In the genomic region with DNA sequence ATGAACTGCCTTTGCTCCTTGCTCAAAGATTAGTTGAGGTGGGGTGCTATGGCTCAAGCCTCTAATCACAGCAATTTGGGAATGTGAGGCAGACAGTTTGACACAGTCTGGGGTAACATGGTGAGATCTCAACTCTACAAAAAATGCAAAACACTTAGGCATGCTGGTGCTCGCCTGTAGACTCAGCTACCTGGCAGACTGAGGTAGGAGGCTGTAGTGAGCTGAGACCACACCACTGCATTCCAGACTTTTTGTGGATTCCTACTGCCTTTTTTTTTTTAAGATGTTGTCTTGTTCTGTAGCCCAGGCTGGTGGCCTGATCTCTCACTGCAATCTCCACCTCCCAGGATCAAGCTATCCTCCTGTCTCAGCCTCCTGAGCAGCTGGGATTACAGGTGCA, we compare ENCODE assay signal across 24 cellular contexts. TPM values are rescaled to one million over a fixed set of nuclear protein-coding genes. Genes with fewer than 3 reads are reported as not detected.
A peak's percentile ranks its signal among the peaks of the same experiment; 100 is the strongest.
DNase-seq lines count a peak whose midpoint lies in the region; ATAC-seq, FAIRE-seq and TF ChIP-seq lines count a peak whose summit lies in the region.
"Had no signal": no experiment of that assay in that cellular context is flagged by ENCODE, and none has a peak within 500 bp of the region (broad histone marks: within the 10 kb centered on the region; RNA-seq: fewer than 3 reads in every experiment).

No MANE protein-coding gene starts in this region.

- H3K23ac ChIP-seq in mesendoderm (ENCODE audit: low read length), result no peak overlapping the region
- no peak overlapping the region for H3K23ac ChIP-seq in neuronal stem cell (ENCODE audit: low read depth, low read length, poor library complexity)

- no peak for TF ChIP-seq POLR2A in stomach (IDR thresholded peaks at IDR 0.05)

- H3K4me3 ChIP-seq in bronchial epithelial cell (ENCODE audit: low read depth, low read length) (no peak overlapping the region), mesendoderm (ENCODE audit: low read length) (no peak overlapping the region), stomach (no peak overlapping the region), neuronal stem cell (ENCODE audit: low read length in 2 of 2) (no peak overlapping the region)
- H3K4me3 ChIP-seq: HAP-1 had no signal

- WGBS in mesendoderm (ENCODE audit: extremely low coverage, insufficient coverage, low lambda C conversion rate), result no CpG with 5 or more reads among the region's 1 CpG
- WGBS in stomach, 5 donors, result 83 to 95% (median 90%) methylated on average over 1 of the region's 1 CpG; no CpG with 5 or more reads in 2 of the 5 donors
- WGBS in neuronal stem cell (ENCODE audit: extremely low coverage in 2 of 2, insufficient read length in 2 of 2, insufficient replicate concordance in 1 of 2), 2 donors, result no CpG with 5 or more reads among the region's 1 CpG

- H3K79me1 ChIP-seq in mesendoderm (ENCODE audit: low read length), result no peaks in the 10 kb centered on the region
- peaks cover 1% of the 10 kb centered on the region for H3K79me1 ChIP-seq in neuronal stem cell (ENCODE audit: low read depth, low read length)

- no peaks in the 10 kb centered on the region for H3K4me1 ChIP-seq in mesendoderm (ENCODE audit: control insufficient read depth, low read depth, low read length)
- peaks cover 0 to 11% (median 0%) of the 10 kb centered on the region in 4 donors for H3K4me1 ChIP-seq in stomach
- peaks cover 0 to 5% of the 10 kb centered on the region in 2 donors for H3K4me1 ChIP-seq in neuronal stem cell (ENCODE audit: control insufficient read depth in 2 of 2, insufficient read depth in 1 of 2, low read depth in 1 of 2, low read length in 2 of 2)
- H3K4me1 ChIP-seq: HAP-1 had no signal

- TF ChIP-seq EP300 in stomach (IDR thresholded peaks at IDR 0.05), result no peak

- no peak for FAIRE-seq in bronchial epithelial cell (lab: Jason Lieb, UNC)
- FAIRE-seq: GM12891, GM18507, H54 had no signal

- H3K36me3 ChIP-seq in bronchial epithelial cell (ENCODE audit: control insufficient read depth, insufficient read depth, low read length) (no peaks in the 10 kb centered on the region), mesendoderm (ENCODE audit: control insufficient read depth, insufficient read depth, low read length) (no peaks in the 10 kb centered on the region), stomach (no peaks in the 10 kb centered on the region), neuronal stem cell (replicated peaks in 1 of 2; ENCODE audit: control insufficient read depth in 2 of 2, insufficient read depth in 2 of 2, low read length in 2 of 2) (no peaks in the 10 kb centered on the region)
- H3K36me3 ChIP-seq: HAP-1 had no signal

- intact Hi-C loops in stomach (cut with DNase I; ENCODE audit: low total_unique reads), result no loop called here

- no peak overlapping the region for H2BK12ac ChIP-seq in neuronal stem cell (ENCODE audit: low read length)

- H3K27me3 ChIP-seq in bronchial epithelial cell (ENCODE audit: control insufficient read depth, insufficient read depth, low read length), result no peaks in the 10 kb centered on the region
- no peaks in the 10 kb centered on the region for H3K27me3 ChIP-seq in mesendoderm (ENCODE audit: insufficient read depth, low read length, poor library complexity)
- peaks cover 0 to 25% (median 0%) of the 10 kb centered on the region in 3 donors for H3K27me3 ChIP-seq in stomach
- H3K27me3 ChIP-seq in neuronal stem cell (ENCODE audit: control insufficient read depth in 3 of 3, insufficient read depth in 3 of 3, low read depth in 1 of 3, low read length in 3 of 3), result no peaks in the 10 kb centered on the region

- H3K14ac ChIP-seq in neuronal stem cell (ENCODE audit: low read length), result no peak overlapping the region

- H2BK120ac ChIP-seq in mesendoderm (ENCODE audit: low read depth, low read length) (no peak overlapping the region), neuronal stem cell (ENCODE audit: low read depth, low read length) (no peak overlapping the region)

- H2BK15ac ChIP-seq in mesendoderm (replicated peaks; ENCODE audit: low read depth), result no peak overlapping the region
- H2BK15ac ChIP-seq in neuronal stem cell (ENCODE audit: low read length), result no peak overlapping the region

- peak overlapping the region; percentile 77 for H3K27ac ChIP-seq in epithelial cell of prostate
- peak overlapping the region; percentile 51 for H3K27ac ChIP-seq in mesendoderm (ENCODE audit: low read depth, low read length)
- H3K27ac ChIP-seq in stomach, result no peak overlapping the region
- no peak overlapping the region for H3K27ac ChIP-seq in neuronal stem cell (replicated peaks; ENCODE audit: low read length)

- peak; percentile 59 for DNase-seq in bronchial epithelial cell (ENCODE audit: low read depth)
- no peak for DNase-seq in epithelial cell of prostate (ENCODE audit: low read depth, low spot score)
- peak; percentile 82 for DNase-seq in mesendoderm
- no peak for DNase-seq in stomach
- no peak for DNase-seq in neuronal stem cell (ENCODE audit: low spot score)
- DNase-seq: C1 segment of cervical spinal cord; Calu3; CD4-positive, alpha-beta memory T cell; COR-L47; DMS53; DMS79 treated with DMSO at 0.1 percent for 48 hours; GF-D8; GOT3; HFFc6 had no signal

- H3K56ac ChIP-seq in mesendoderm (ENCODE audit: low read length), result no peak overlapping the region

- H3K4me2 ChIP-seq in mesendoderm (ENCODE audit: low read length) (no peak overlapping the region), neuronal stem cell (ENCODE audit: insufficient read depth, low read length, poor library complexity, severe bottlenecking) (no peak overlapping the region)

- H3K18ac ChIP-seq in mesendoderm (ENCODE audit: low read length), result no peak overlapping the region
- H3K18ac ChIP-seq in neuronal stem cell (ENCODE audit: low read length), result no peak overlapping the region

- TF ChIP-seq CTCF in bronchial epithelial cell (IDR thresholded peaks at IDR 0.05; ENCODE audit: insufficient read depth, low read length, severe bottlenecking) (no peak), stomach (IDR thresholded peaks at IDR 0.05) (no peak)

- no peak for ATAC-seq in activated CD4-positive, CD25-positive, alpha-beta regulatory T cell treated with anti-CD3 and anti-CD28 coated beads, Interleukin-2, amount 50 U/mL, for 24 hours

- H4K5ac ChIP-seq in mesendoderm (ENCODE audit: low read length), result no peak overlapping the region

- H4K91ac ChIP-seq in neuronal stem cell (ENCODE audit: low read depth, low read length, poor library complexity), result no peak overlapping the region

- H3K9me3 ChIP-seq in stomach (no peaks in the 10 kb centered on the region), neuronal stem cell (replicated peaks in 1 of 2; ENCODE audit: control insufficient read depth in 2 of 2, insufficient read depth in 1 of 2, low read depth in 1 of 2, low read length in 2 of 2) (no peaks in the 10 kb centered on the region)
- H3K9me3 ChIP-seq: HAP-1 had no signal

- peaks cover 8% of the 10 kb centered on the region for H3K79me2 ChIP-seq in mesendoderm (ENCODE audit: control insufficient read depth, insufficient read depth, low read length)

- H2AK5ac ChIP-seq in mesendoderm (ENCODE audit: low read length), result no peak overlapping the region
- no peak overlapping the region for H2AK5ac ChIP-seq in neuronal stem cell (ENCODE audit: low read depth, low read length)

- no peak overlapping the region for H2AFZ ChIP-seq in neuronal stem cell (ENCODE audit: low read length)

- H3K9ac ChIP-seq in mesendoderm (ENCODE audit: low read length) (no peak overlapping the region), neuronal stem cell (ENCODE audit: low read depth, low read length, poor library complexity) (no peak overlapping the region)

- H4K8ac ChIP-seq in mesendoderm (ENCODE audit: low read depth, low read length) (no peak overlapping the region), neuronal stem cell (ENCODE audit: low read depth, low read length) (no peak overlapping the region)

- H2BK5ac ChIP-seq in mesendoderm (ENCODE audit: low read length) (no peak overlapping the region), neuronal stem cell (ENCODE audit: low read length) (no peak overlapping the region)

- H3K4ac ChIP-seq in mesendoderm (ENCODE audit: low read depth, low read length), result no peak overlapping the region
- H3K4ac ChIP-seq in neuronal stem cell (ENCODE audit: low read length), result no peak overlapping the region

RNA-seq across cellular contexts. Expression of gene TBL1Y, which starts 2.9 kb away (rescaled TPM):
- total RNA-seq in bronchial epithelial cell (2.9 TPM in 1 of 2 replicates, not detected in the other), stomach (1 to 10 TPM in 1 of 5 donors, under 1 TPM in 1, not detected in 3; 0.45 to 1.3 TPM)
- polyA plus RNA-seq in mesendoderm (2013, experiment 1 of 2), result 3.7 TPM
- 4.0 TPM for polyA plus RNA-seq in mesendoderm (2013, experiment 2 of 2)
- under 1 TPM in 2 of 3 donors, not detected in 1; 0.08 to 0.25 TPM for polyA plus RNA-seq in stomach
- polyA plus RNA-seq in neuronal stem cell (2013, experiment 1 of 2), result 1.7 TPM
- 1.9 TPM for polyA plus RNA-seq in neuronal stem cell (2013, experiment 2 of 2)
- total RNA-seq: A172; A673; Calu3; CD4-positive, alpha-beta memory T cell; Daoy; G401; HFFc6 had no signal
- polyA plus RNA-seq: BJ; CD4-positive, alpha-beta memory T cell had no signal

RNA-seq across cellular contexts. Expression of gene AMELY, which starts 4.0 kb away (rescaled TPM):
- total RNA-seq in bronchial epithelial cell (not detected in 2 replicates), stomach (not detected)
- 0.32 TPM for polyA plus RNA-seq in mesendoderm (2013, experiment 1 of 2)
- polyA plus RNA-seq in mesendoderm (2013, experiment 2 of 2), result 0.14 TPM
- polyA plus RNA-seq in stomach, result not detected
- not detected for polyA plus RNA-seq in neuronal stem cell (2013, experiment 1 of 2)
- 0.15 TPM for polyA plus RNA-seq in neuronal stem cell (2013, experiment 2 of 2)
- total RNA-seq: A172; A673; Calu3; CD4-positive, alpha-beta memory T cell; Daoy; G401; HFFc6 had no signal
- polyA plus RNA-seq: BJ; CD4-positive, alpha-beta memory T cell had no signal

Comparison
In these comparisons a context has a peak if more than half of its experiments do, and no peak if none do; other contexts are left out.
1. DNase-seq: peak in bronchial epithelial cell (single experiment) and mesendoderm (single experiment); none in epithelial cell of prostate (single experiment), stomach (single experiment) and neuronal stem cell (single experiment).
2. H3K27ac ChIP-seq: peak in epithelial cell of prostate (single experiment) and mesendoderm (single experiment); none in stomach (0 of 5) and neuronal stem cell (single experiment).